Comparison of ENCODE assay signal across 18 cellular contexts in genomic region chr16:66845791-66846221, GRCh38. TPM values are rescaled to one million over a fixed set of nuclear protein-coding genes. Genes with fewer than 3 reads are reported as not detected.
DNase-seq lines count a peak whose midpoint lies in the region; ATAC-seq, FAIRE-seq and TF ChIP-seq lines count a peak whose summit lies in the region.
"Had no signal": no experiment of that assay in that cellular context is flagged by ENCODE, and none has a peak within 500 bp of the region (broad histone marks: within the 10 kb centered on the region; RNA-seq: fewer than 3 reads in every experiment).

No MANE protein-coding gene starts in this region.

- no peak for DNase-seq in T-helper 2 cell treated with Interferon-gamma antibody and Interleukin-4, amounts not matched to agents 5 μg/mL and 100 μg/mL, for 36 hours (ENCODE audit: low spot score)
- no peak for DNase-seq in T-helper 2 cell
- DNase-seq in NCI-H1436 treated with DMSO at 0.1 percent for 48 hours (lab: John Stamatoyannopoulos, UW): peak; percentile 61
- DNase-seq in astrocyte (ENCODE audit: low read depth): no peak
- DNase-seq in posterior cingulate gyrus: peak in 8 of 10 donors; percentile 53 to 94 (median 76)
- no peak for DNase-seq in central memory CD4-positive, alpha-beta T cell
- DNase-seq: activated CD4-positive, alpha-beta T cell treated with anti-CD3 and anti-CD28 coated beads, Interleukin-2, amount 50 U/mL, for 48 hours; brain microvascular endothelial cell; effector CD4-positive, alpha-beta T cell; RPMI8226; stimulated activated CD8-positive, alpha-beta memory T cell treated with anti-CD3 and anti-CD28 coated beads, Interleukin-4, amount 100 ng/mL, for 48 hours had no signal

- H4K20me1 ChIP-seq in astrocyte (ENCODE audit: insufficient read depth, low read length): peaks cover 5% of the 10 kb centered on the region

- peak overlapping the region; percentile 18 for H3K4me3 Mint-ChIP-seq in T-helper 2 cell treated with Interferon-gamma antibody and Interleukin-4, amounts not matched to agents 5 μg/mL and 100 μg/mL, for 36 hours
- peak overlapping the region; percentile 58 for H3K4me3 Mint-ChIP-seq in astrocyte (ENCODE audit: unreplicated experiment)

- peaks cover 39% of the 10 kb centered on the region for H3K27me3 ChIP-seq in astrocyte (ENCODE audit: insufficient read depth, low read length)

- no peak overlapping the region for H3K4me3 ChIP-seq in astrocyte (ENCODE audit: insufficient read depth, low read depth, low read length)

- H3K9me3 ChIP-seq in astrocyte (ENCODE audit: insufficient read depth, low read depth, low read length): no peaks in the 10 kb centered on the region

- peaks cover 9% of the 10 kb centered on the region for H3K4me1 ChIP-seq in astrocyte (ENCODE audit: insufficient read depth, low read length)

- no peak for FAIRE-seq in astrocyte (lab: Jason Lieb, UNC)

- TF ChIP-seq CTCF in astrocyte (IDR thresholded peaks at IDR 0.05; ENCODE audit: insufficient read depth, low read depth, low read length): no peak

- H2AFZ ChIP-seq in astrocyte (ENCODE audit: low read depth, low read length): no peak overlapping the region

- H3K9ac ChIP-seq in astrocyte (ENCODE audit: low read length): no peak overlapping the region

- peaks cover 17% of the 10 kb centered on the region for H3K4me1 Mint-ChIP-seq in T-helper 2 cell treated with Interferon-gamma antibody and Interleukin-4, amounts not matched to agents 5 μg/mL and 100 μg/mL, for 36 hours (ENCODE audit: low read depth)
- H3K4me1 Mint-ChIP-seq in astrocyte (ENCODE audit: low read depth, unreplicated experiment): peaks cover 5% of the 10 kb centered on the region

- H3K27ac Mint-ChIP-seq in T-helper 2 cell treated with Interferon-gamma antibody and Interleukin-4, amounts not matched to agents 5 μg/mL and 100 μg/mL, for 36 hours: no peak overlapping the region
- H3K27ac Mint-ChIP-seq in astrocyte (ENCODE audit: unreplicated experiment): no peak overlapping the region
- H3K27ac Mint-ChIP-seq: activated T-helper 2 cell treated with anti-CD3 and anti-CD28 coated beads, Interferon-gamma antibody, Interleukin-2, Interleukin-4, amounts not matched to agents 10 μg/mL and 5 μg/mL and 100 μg/mL, durations not matched to agents 14 hours and 24 hours and 36 hours; IgD-negative memory B cell; mesothelial cell of epicardium had no signal

- no peaks in the 10 kb centered on the region for H3K36me3 ChIP-seq in astrocyte (ENCODE audit: insufficient read depth, low read length)
- H3K36me3 ChIP-seq: brain microvascular endothelial cell had no signal

- no peaks in the 10 kb centered on the region for H3K79me2 ChIP-seq in astrocyte (ENCODE audit: insufficient read depth, low read length)

- no peak overlapping the region for H3K4me2 ChIP-seq in astrocyte (ENCODE audit: low read length)

- no peak for ATAC-seq in GM21786 (IDR thresholded peaks at IDR 0.05; ENCODE audit: unreplicated experiment)
- no peak for ATAC-seq in HG03025 (IDR thresholded peaks at IDR 0.05; ENCODE audit: low FRiP score, unreplicated experiment)

- no peaks in the 10 kb centered on the region for H3K9me3 Mint-ChIP-seq in T-helper 2 cell treated with Interferon-gamma antibody and Interleukin-4, amounts not matched to agents 5 μg/mL and 100 μg/mL, for 36 hours
- peaks cover 11% of the 10 kb centered on the region for H3K9me3 Mint-ChIP-seq in astrocyte (ENCODE audit: unreplicated experiment)
- H3K9me3 Mint-ChIP-seq: activated T-helper 2 cell treated with anti-CD3 and anti-CD28 coated beads, Interferon-gamma antibody, Interleukin-2, Interleukin-4, amounts not matched to agents 10 μg/mL and 5 μg/mL and 100 μg/mL, durations not matched to agents 14 hours and 24 hours and 36 hours; IgD-negative memory B cell; mesothelial cell of epicardium had no signal

- no peak overlapping the region for H3K27ac ChIP-seq in astrocyte (ENCODE audit: low read depth, low read length)
- H3K27ac ChIP-seq: brain microvascular endothelial cell had no signal

- intact Hi-C loops in posterior cingulate gyrus (cut with DNase I): no loop called here

- H3K36me3 Mint-ChIP-seq in T-helper 2 cell treated with Interferon-gamma antibody and Interleukin-4, amounts not matched to agents 5 μg/mL and 100 μg/mL, for 36 hours (ENCODE audit: low read depth): no peaks in the 10 kb centered on the region
- H3K36me3 Mint-ChIP-seq in astrocyte (ENCODE audit: low read depth, unreplicated experiment): peaks cover 5% of the 10 kb centered on the region
- H3K36me3 Mint-ChIP-seq: IgD-negative memory B cell, mesothelial cell of epicardium had no signal

- peaks cover 39% of the 10 kb centered on the region for H3K27me3 Mint-ChIP-seq in T-helper 2 cell treated with Interferon-gamma antibody and Interleukin-4, amounts not matched to agents 5 μg/mL and 100 μg/mL, for 36 hours (ENCODE audit: low read depth)
- peaks cover 78% of the 10 kb centered on the region for H3K27me3 Mint-ChIP-seq in astrocyte (ENCODE audit: low read depth, unreplicated experiment)

RNA-seq across cellular contexts. Expression of gene CA7, which starts 1.6 kb away (rescaled TPM):
- total RNA-seq in astrocyte: not detected in 2 replicates
- total RNA-seq: fibroblast of villous mesenchyme, mesothelial cell of epicardium, pulmonary artery endothelial cell had no signal

RNA-seq across cellular contexts. Expression of gene NAE1, which starts 15.0 kb away (rescaled TPM):
- 55.0 and 65.0 TPM in 2 replicates for total RNA-seq in astrocyte

RNA-seq across cellular contexts. Expression of gene PDP2, which starts 34.5 kb away (rescaled TPM):
- 12.1 and 16.8 TPM in 2 replicates for total RNA-seq in astrocyte

RNA-seq across cellular contexts. Expression of gene TERB1, which starts 44.4 kb away (rescaled TPM):
- 0.16 and 0.50 TPM in 2 replicates for total RNA-seq in astrocyte
- total RNA-seq: fibroblast of villous mesenchyme had no signal

Comparison
In these comparisons a context has a peak if more than half of its experiments do, and no peak if none do; other contexts are left out.
1. DNase-seq: peak in NCI-H1436 treated with DMSO at 0.1 percent for 48 hours (single experiment) and posterior cingulate gyrus (8 of 10); none in T-helper 2 cell treated with Interferon-gamma antibody and Interleukin-4, amounts not matched to agents 5 μg/mL and 100 μg/mL, for 36 hours (single experiment), T-helper 2 cell (0 of 5), astrocyte (single experiment) and central memory CD4-positive, alpha-beta T cell (single experiment).